8 cellular contexts compared by ENCODE assay signal in the genomic region with DNA sequence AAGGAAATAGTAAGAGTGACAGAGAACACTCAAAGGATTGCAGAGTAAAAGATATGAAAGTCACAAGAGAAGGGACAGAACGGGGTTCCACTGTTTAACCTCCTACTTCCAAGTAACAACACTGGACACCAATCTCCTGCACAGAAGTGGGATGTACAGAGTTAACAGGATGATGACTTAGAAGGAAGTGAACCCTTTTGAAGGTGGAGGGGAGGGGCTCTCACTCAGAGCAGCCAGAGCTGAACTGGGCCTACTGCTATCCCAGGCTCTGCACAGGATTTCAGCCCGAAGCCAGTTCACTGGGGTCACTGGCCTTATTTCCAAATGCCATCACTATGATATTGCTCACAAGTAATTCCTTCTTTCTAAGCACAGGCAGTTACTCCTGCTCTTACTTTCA.
DNase-seq lines count a peak whose midpoint lies in the region; ATAC-seq, FAIRE-seq and TF ChIP-seq lines count a peak whose summit lies in the region.

No MANE protein-coding gene starts in this region.

- H3K27ac ChIP-seq in CD4-positive, CD25-positive, alpha-beta regulatory T cell (ENCODE audit: insufficient read depth, low read length, poor library complexity, severe bottlenecking): no peak overlapping the region
- peak overlapping the region; percentile 48 for H3K27ac ChIP-seq in endothelial cell of umbilical vein (ENCODE audit: insufficient read depth, low read depth, low read length)
- H3K27ac ChIP-seq in naive thymus-derived CD4-positive, alpha-beta T cell (ENCODE audit: low read depth, low read length): no peak overlapping the region

- no peak overlapping the region for H3K4me3 ChIP-seq in CD4-positive, CD25-positive, alpha-beta regulatory T cell (ENCODE audit: low read depth, low read length)
- no peak overlapping the region for H3K4me3 ChIP-seq in endothelial cell of umbilical vein (replicated peaks in 1 of 3; ENCODE audit: insufficient read depth in 1 of 3, low read depth in 1 of 3, low read length in 3 of 3)
- H3K4me3 ChIP-seq in naive thymus-derived CD4-positive, alpha-beta T cell (ENCODE audit: low read length): no peak overlapping the region

- no peaks in the 10 kb centered on the region for H3K9me3 Mint-ChIP-seq in CD4-positive, CD25-positive, alpha-beta regulatory T cell
- peaks cover 0 to 13% (median 0%) of the 10 kb centered on the region in 11 donors for H3K9me3 Mint-ChIP-seq in naive thymus-derived CD4-positive, alpha-beta T cell

- ATAC-seq in CD4-positive, CD25-positive, alpha-beta regulatory T cell (ENCODE audit: low read depth in 2 of 2): peak; percentile 42 to 57
- peak; percentile 58 for ATAC-seq in naive thymus-derived CD4-positive, alpha-beta T cell
- ATAC-seq in GM21717 (IDR thresholded peaks at IDR 0.05; ENCODE audit: unreplicated experiment) (no peak), HG03135 (IDR thresholded peaks at IDR 0.05; ENCODE audit: unreplicated experiment) (no peak), GM21367 (IDR thresholded peaks at IDR 0.05; ENCODE audit: unreplicated experiment) (no peak)

- in situ Hi-C loops in G401 (cut with HindIII; ENCODE audit: low sequenced_read_pairs): no loop called here

- POLR2A ChIA-PET in endothelial cell of umbilical vein (lab: Charles Lee): no interaction called here
- POLR2A ChIA-PET in naive thymus-derived CD4-positive, alpha-beta T cell (lab: Charles Lee): no interaction called here

- H3K27ac Mint-ChIP-seq in CD4-positive, CD25-positive, alpha-beta regulatory T cell: peak overlapping the region in 1 of 3 donors; percentile 68
- H3K27ac Mint-ChIP-seq in naive thymus-derived CD4-positive, alpha-beta T cell: peak overlapping the region; percentile 12 to 82 (median 43)

- peak in 1 of 3 donors; percentile 41 for DNase-seq in CD4-positive, CD25-positive, alpha-beta regulatory T cell
- DNase-seq in M059J (ENCODE audit: low read depth) (peak; percentile 52), endothelial cell of umbilical vein (ENCODE audit: low read depth, low spot score) (peak; percentile 78), G401 (ENCODE audit: low spot score) (no peak)
- DNase-seq in naive thymus-derived CD4-positive, alpha-beta T cell: peak in 5 of 9 donors; percentile 2 to 33 (median 30)

- peak overlapping the region in 1 of 4 donors; percentile 39 for H3K4me3 Mint-ChIP-seq in CD4-positive, CD25-positive, alpha-beta regulatory T cell
- H3K4me3 Mint-ChIP-seq in naive thymus-derived CD4-positive, alpha-beta T cell: peak overlapping the region; percentile 16 to 84 (median 56)

- intact Hi-C loops in endothelial cell of umbilical vein (cut with micrococcal nuclease): loop anchor here (1.0 kb wide), 1 partner anchor 130 kb away; a partner anchor contains a TSS
- intact Hi-C loops in naive thymus-derived CD4-positive, alpha-beta T cell (cut with micrococcal nuclease): no loop called here

- no peaks in the 10 kb centered on the region for H3K9me1 ChIP-seq in endothelial cell of umbilical vein (replicated peaks; ENCODE audit: control insufficient read depth, extremely low read depth, insufficient read depth, low read length)

- H3K27me3 Mint-ChIP-seq in CD4-positive, CD25-positive, alpha-beta regulatory T cell: no peaks in the 10 kb centered on the region
- H3K27me3 Mint-ChIP-seq in naive thymus-derived CD4-positive, alpha-beta T cell: peaks cover 0 to 7% (median 0%) of the 10 kb centered on the region in 5 donors

- no peaks in the 10 kb centered on the region for H3K36me3 Mint-ChIP-seq in CD4-positive, CD25-positive, alpha-beta regulatory T cell
- H3K36me3 Mint-ChIP-seq in naive thymus-derived CD4-positive, alpha-beta T cell: peaks cover 0 to 7% (median 3%) of the 10 kb centered on the region in 5 donors

- no TSS peak for BruUV-seq in endothelial cell of umbilical vein (replicated peaks; lab: Mats Ljungman, UMichigan)

- TF ChIP-seq POLR2A in endothelial cell of umbilical vein (IDR thresholded peaks at IDR 0.05; ENCODE audit: low read depth, low read length): no peak

- peak overlapping the region; percentile 71 for H3K4me2 ChIP-seq in endothelial cell of umbilical vein (ENCODE audit: insufficient read depth, low read length)

- FAIRE-seq in endothelial cell of umbilical vein (lab: Jason Lieb, UNC): peak; percentile 91

- peaks cover 0 to 11% (median 0%) of the 10 kb centered on the region in 4 donors for H3K4me1 Mint-ChIP-seq in CD4-positive, CD25-positive, alpha-beta regulatory T cell
- peaks cover 5 to 59% (median 18%) of the 10 kb centered on the region in 7 donors for H3K4me1 Mint-ChIP-seq in naive thymus-derived CD4-positive, alpha-beta T cell

- CTCF ChIA-PET in endothelial cell of umbilical vein (lab: Charles Lee): interaction anchor here (0.9 kb wide), 1 partner anchor 332 kb away, joined by 3 read pairs; a partner anchor contains a TSS
- CTCF ChIA-PET in naive thymus-derived CD4-positive, alpha-beta T cell (lab: Charles Lee): interaction anchor here (0.6 kb wide), 1 partner anchor 331 kb away, joined by 3 read pairs; no protein-coding TSS in a partner anchor

- dilution Hi-C loops in endothelial cell of umbilical vein (cut with MboI; ENCODE audit: extremely low pct_ligation_motif_present, low sequenced_read_pairs): no loop called here

- no peaks in the 10 kb centered on the region for H3K79me2 ChIP-seq in endothelial cell of umbilical vein (ENCODE audit: control insufficient read depth, insufficient read depth, low read length)

- H3K4me1 ChIP-seq in CD4-positive, CD25-positive, alpha-beta regulatory T cell (ENCODE audit: control insufficient read depth, insufficient read depth, low read length, poor library complexity, severe bottlenecking): no peaks in the 10 kb centered on the region
- H3K4me1 ChIP-seq in endothelial cell of umbilical vein (ENCODE audit: control insufficient read depth, extremely low read depth, insufficient read depth, low read length): peaks cover 46% of the 10 kb centered on the region
- H3K4me1 ChIP-seq in naive thymus-derived CD4-positive, alpha-beta T cell (ENCODE audit: control insufficient read depth in 2 of 2, insufficient read depth in 2 of 2, low read length in 2 of 2): no peaks in the 10 kb centered on the region

- peak overlapping the region; percentile 93 for H2AFZ ChIP-seq in endothelial cell of umbilical vein (ENCODE audit: low read depth, low read length)

- no peak for TF ChIP-seq CTCF in endothelial cell of umbilical vein (IDR thresholded peaks at IDR 0.05; ENCODE audit: extremely low read depth in 1 of 2, insufficient read depth in 1 of 2, low read depth in 1 of 2, low read length in 2 of 2)

- no peaks in the 10 kb centered on the region for H3K27me3 ChIP-seq in CD4-positive, CD25-positive, alpha-beta regulatory T cell (ENCODE audit: control insufficient read depth, insufficient read depth, low read length)
- H3K27me3 ChIP-seq in endothelial cell of umbilical vein (ENCODE audit: control insufficient read depth in 2 of 2, insufficient read depth in 2 of 2, low read length in 2 of 2): no peaks in the 10 kb centered on the region
- no peaks in the 10 kb centered on the region for H3K27me3 ChIP-seq in naive thymus-derived CD4-positive, alpha-beta T cell (ENCODE audit: control insufficient read depth in 2 of 2, insufficient read depth in 2 of 2, low read length in 2 of 2)

- H4K20me1 ChIP-seq in endothelial cell of umbilical vein (replicated peaks; ENCODE audit: control insufficient read depth, extremely low read depth, insufficient read depth, low read length): no peaks in the 10 kb centered on the region

- H3K9me3 ChIP-seq in CD4-positive, CD25-positive, alpha-beta regulatory T cell (ENCODE audit: control insufficient read depth in 2 of 2, low read length in 2 of 2): no peaks in the 10 kb centered on the region
- H3K9me3 ChIP-seq in endothelial cell of umbilical vein (replicated peaks; ENCODE audit: control insufficient read depth, insufficient read depth, low read length): no peaks in the 10 kb centered on the region
- H3K9me3 ChIP-seq in naive thymus-derived CD4-positive, alpha-beta T cell (ENCODE audit: control insufficient read depth in 2 of 3, low read length in 3 of 3): no peaks in the 10 kb centered on the region

- no peaks in the 10 kb centered on the region for H3K36me3 ChIP-seq in CD4-positive, CD25-positive, alpha-beta regulatory T cell (ENCODE audit: control insufficient read depth, insufficient read depth, low read length)
- H3K36me3 ChIP-seq in endothelial cell of umbilical vein (ENCODE audit: control insufficient read depth in 2 of 2, extremely low read depth in 1 of 2, insufficient read depth in 2 of 2, low read length in 2 of 2): no peaks in the 10 kb centered on the region
- no peaks in the 10 kb centered on the region for H3K36me3 ChIP-seq in naive thymus-derived CD4-positive, alpha-beta T cell (ENCODE audit: control insufficient read depth in 2 of 3, insufficient read depth in 3 of 3, low read length in 3 of 3)

- H3K9ac ChIP-seq in endothelial cell of umbilical vein (replicated peaks; ENCODE audit: extremely low read depth, insufficient read depth, low read length): peak overlapping the region; percentile 34

TF ChIP-seq in endothelial cell of umbilical vein, 7 proteins besides CTCF, POLR2A, EP300 and RAD21:
- TF ChIP-seq EZH2 (IDR thresholded peaks at IDR 0.05; ENCODE audit: borderline replicate concordance, low read depth, low read length, severe bottlenecking): no peak
- peak; percentile 50 for TF ChIP-seq POLR2AphosphoS5 (IDR thresholded peaks at IDR 0.05; ENCODE audit: insufficient read depth, low read depth, low read length)
- peak; percentile 51 for TF ChIP-seq JUN (IDR thresholded peaks at IDR 0.05; ENCODE audit: borderline replicate concordance, insufficient read depth, insufficient read length, low read depth)
- peak; percentile 45 for TF ChIP-seq FOS (IDR thresholded peaks at IDR 0.05; ENCODE audit: borderline replicate concordance, insufficient read depth, low read length)
- no peak for TF ChIP-seq MYC (IDR thresholded peaks at IDR 0.05; ENCODE audit: low read depth, low read length)

Comparison
In these comparisons a context has a peak if more than half of its experiments do, and no peak if none do; other contexts are left out.
1. ATAC-seq: peak in CD4-positive, CD25-positive, alpha-beta regulatory T cell (2 of 2) and naive thymus-derived CD4-positive, alpha-beta T cell (single experiment); none in GM21717 (single experiment), HG03135 (single experiment) and GM21367 (single experiment).